21 cellular contexts compared by ENCODE assay signal in the genomic region with DNA sequence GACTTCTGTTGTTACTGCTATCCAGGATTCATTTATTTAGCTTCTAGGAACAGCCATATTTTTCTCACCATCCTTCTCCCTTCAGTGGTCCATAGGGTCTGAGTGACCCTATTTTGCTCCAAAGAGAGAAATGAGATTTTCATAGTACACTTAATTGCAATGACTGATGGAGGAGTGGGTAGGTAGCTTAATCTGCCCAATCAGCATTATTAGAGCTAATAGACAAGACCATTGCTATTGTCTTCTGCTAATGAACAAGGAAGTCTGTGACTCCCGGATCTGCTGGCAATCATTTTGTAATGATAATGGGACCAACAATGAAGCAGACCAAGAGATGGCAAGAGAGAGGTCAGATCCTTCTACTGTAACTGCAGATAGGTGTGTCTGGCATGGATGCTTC.
"Had no signal": no experiment of that assay in that cellular context is flagged by ENCODE, and none has a peak within 500 bp of the region (broad histone marks: within the 10 kb centered on the region; RNA-seq: fewer than 3 reads in every experiment).

No MANE protein-coding gene starts in this region.

- H3K4me3 Mint-ChIP-seq: IgD-negative memory B cell had no signal

- H3K4me3 ChIP-seq: MG63 had no signal

- H3K27ac Mint-ChIP-seq: IgD-negative memory B cell had no signal

- H3K9me3 ChIP-seq: MG63 had no signal

- ATAC-seq: Panc1, PC-3, SK-N-SH treated with all-trans-retinoic acid at 6 μM for 48 hours had no signal

- H3K4me1 Mint-ChIP-seq: IgD-negative memory B cell had no signal

- H3K36me3 Mint-ChIP-seq: IgD-negative memory B cell had no signal

- H3K27me3 ChIP-seq: MG63 had no signal

- DNase-seq: KBM-7, MG63, NCI-H1092, NCI-H1105 treated with DMSO at 0.1 percent for 48 hours, NCI-H1694 treated with DMSO at 0.1 percent for 48 hours, NCI-H2029, NCI-H2081 treated with DMSO at 0.1 percent for 48 hours, NCI-H2171, NCI-H226, NCI-H446, NCI-H510A, NCI-H524 treated with DMSO at 0.1 percent for 48 hours, NCI-H774, PC-3, SHP77, T-helper 1 cell had no signal

- H3K27ac ChIP-seq: HL-60, RWPE1 had no signal

- H3K36me3 ChIP-seq: MG63 had no signal
